Comparison of ENCODE assay signal across 1 cellular context in the genomic region with DNA sequence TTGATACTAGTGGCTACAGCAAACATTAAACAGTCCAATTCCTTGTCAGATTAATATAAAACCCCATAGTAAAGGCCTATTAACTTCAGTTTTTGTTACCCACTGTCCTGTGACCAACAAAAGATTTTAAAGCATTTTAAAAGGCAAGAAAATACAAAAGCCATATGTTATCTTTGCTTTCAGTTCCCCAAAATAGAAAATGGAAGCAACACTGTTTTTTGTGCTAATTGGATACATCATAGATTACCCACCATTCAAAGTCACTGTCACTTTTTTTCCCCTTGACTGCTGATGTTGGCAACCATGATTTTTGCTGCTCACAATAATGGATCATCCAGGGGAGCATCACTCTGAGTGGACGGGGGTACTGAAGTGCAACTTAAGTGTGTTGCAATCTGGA.
A peak's percentile ranks its signal among the peaks of the same experiment; 100 is the strongest.
TF ChIP-seq lines count a peak whose summit lies in the region.

No MANE protein-coding gene starts in this region.

TF ChIP-seq in GM12878, 131 proteins besides CTCF, POLR2A, EP300 and RAD21 (continued from another document and continues in another):
- TF ChIP-seq, protein P1, sequence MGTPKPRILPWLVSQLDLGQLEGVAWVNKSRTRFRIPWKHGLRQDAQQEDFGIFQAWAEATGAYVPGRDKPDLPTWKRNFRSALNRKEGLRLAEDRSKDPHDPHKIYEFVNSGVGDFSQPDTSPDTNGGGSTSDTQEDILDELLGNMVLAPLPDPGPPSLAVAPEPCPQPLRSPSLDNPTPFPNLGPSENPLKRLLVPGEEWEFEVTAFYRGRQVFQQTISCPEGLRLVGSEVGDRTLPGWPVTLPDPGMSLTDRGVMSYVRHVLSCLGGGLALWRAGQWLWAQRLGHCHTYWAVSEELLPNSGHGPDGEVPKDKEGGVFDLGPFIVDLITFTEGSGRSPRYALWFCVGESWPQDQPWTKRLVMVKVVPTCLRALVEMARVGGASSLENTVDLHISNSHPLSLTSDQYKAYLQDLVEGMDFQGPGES (IDR thresholded peaks at IDR 0.05), result no peak
- TF ChIP-seq LARP7 (IDR thresholded peaks at IDR 0.05), result no peak
- no peak for TF ChIP-seq GATAD2B (conservative IDR thresholded peaks at IDR 0.05; ENCODE audit: low read depth)
- TF ChIP-seq MYC (IDR thresholded peaks at IDR 0.05; ENCODE audit: insufficient read depth, insufficient read length, insufficient replicate concordance, low read length, severe bottlenecking), result no peak
- TF ChIP-seq SUPT20H (IDR thresholded peaks at IDR 0.05; ENCODE audit: borderline replicate concordance, control insufficient read depth, low read depth, low read length), result no peak
- TF ChIP-seq, protein P2, sequence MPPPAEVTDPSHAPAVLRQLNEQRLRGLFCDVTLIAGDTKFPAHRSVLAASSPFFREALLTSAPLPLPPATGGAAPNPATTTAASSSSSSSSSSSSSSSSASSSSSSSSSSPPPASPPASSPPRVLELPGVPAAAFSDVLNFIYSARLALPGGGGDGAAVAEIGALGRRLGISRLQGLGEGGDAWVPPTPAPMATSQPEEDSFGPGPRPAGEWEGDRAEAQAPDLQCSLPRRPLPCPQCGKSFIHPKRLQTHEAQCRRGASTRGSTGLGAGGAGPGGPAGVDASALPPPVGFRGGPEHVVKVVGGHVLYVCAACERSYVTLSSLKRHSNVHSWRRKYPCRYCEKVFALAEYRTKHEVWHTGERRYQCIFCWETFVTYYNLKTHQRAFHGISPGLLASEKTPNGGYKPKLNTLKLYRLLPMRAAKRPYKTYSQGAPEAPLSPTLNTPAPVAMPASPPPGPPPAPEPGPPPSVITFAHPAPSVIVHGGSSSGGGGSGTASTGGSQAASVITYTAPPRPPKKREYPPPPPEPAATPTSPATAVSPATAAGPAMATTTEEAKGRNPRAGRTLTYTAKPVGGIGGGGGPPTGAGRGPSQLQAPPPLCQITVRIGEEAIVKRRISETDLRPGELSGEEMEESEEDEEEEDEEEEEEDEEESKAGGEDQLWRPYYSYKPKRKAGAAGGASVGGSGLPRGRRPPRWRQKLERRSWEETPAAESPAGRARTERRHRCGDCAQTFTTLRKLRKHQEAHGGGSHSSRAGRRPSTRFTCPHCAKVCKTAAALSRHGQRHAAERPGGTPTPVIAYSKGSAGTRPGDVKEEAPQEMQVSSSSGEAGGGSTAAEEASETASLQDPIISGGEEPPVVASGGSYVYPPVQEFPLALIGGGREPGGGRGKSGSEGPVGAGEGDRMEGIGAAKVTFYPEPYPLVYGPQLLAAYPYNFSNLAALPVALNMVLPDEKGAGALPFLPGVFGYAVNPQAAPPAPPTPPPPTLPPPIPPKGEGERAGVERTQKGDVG (CRISPR knock-in tag; IDR thresholded peaks at IDR 0.05), result no peak
- TF ChIP-seq TCF3 (IDR thresholded peaks at IDR 0.05; ENCODE audit: borderline replicate concordance, insufficient read depth, low read depth, low read length), result no peak
- 0 out of 2 replicates have a peak, but pooled peaks have one; percentile 27 for TF ChIP-seq IKZF1 (conservative IDR thresholded peaks at IDR 0.05)
- TF ChIP-seq JUNB (IDR thresholded peaks at IDR 0.05), result no peak
- TF ChIP-seq FOXM1 (IDR thresholded peaks at IDR 0.05; ENCODE audit: low read depth, low read length), result no peak
- no peak for TF ChIP-seq GABPA (IDR thresholded peaks at IDR 0.05; ENCODE audit: low read depth)
- no peak for TF ChIP-seq BMI1 (IDR thresholded peaks at IDR 0.05; ENCODE audit: borderline replicate concordance)
- TF ChIP-seq STAT3 (IDR thresholded peaks at IDR 0.05; ENCODE audit: low read depth, low read length), result no peak
- TF ChIP-seq BACH1 (IDR thresholded peaks at IDR 0.05; ENCODE audit: borderline replicate concordance), result no peak
- peak; percentile 78 for TF ChIP-seq SPI1 (IDR thresholded peaks at IDR 0.05; ENCODE audit: borderline replicate concordance, insufficient read depth, low read depth, low read length)
- no peak for TF ChIP-seq CREB1 (IDR thresholded peaks at IDR 0.05; ENCODE audit: low read depth)
- no peak for TF ChIP-seq SRF (IDR thresholded peaks at IDR 0.05; ENCODE audit: low read depth in 2 of 2, low read length in 2 of 2)
- peak; percentile 90 for TF ChIP-seq MTA2 (IDR thresholded peaks at IDR 0.05; ENCODE audit: low read depth)
- no peak for TF ChIP-seq SREBF1 (IDR thresholded peaks at IDR 0.05; ENCODE audit: low read length)
- TF ChIP-seq HDAC2 (IDR thresholded peaks at IDR 0.05), result no peak
- TF ChIP-seq ZBED1 (IDR thresholded peaks at IDR 0.05; ENCODE audit: borderline replicate concordance), result no peak
- 0 out of 2 replicates have a peak, but pooled peaks have one; percentile 35 for TF ChIP-seq DPF2 (IDR thresholded peaks at IDR 0.05)
- peak; percentile 61; the same call in 1 of the 2 replicates for TF ChIP-seq ATF7 (IDR thresholded peaks at IDR 0.05; ENCODE audit: low read depth)
- TF ChIP-seq, protein P3, sequence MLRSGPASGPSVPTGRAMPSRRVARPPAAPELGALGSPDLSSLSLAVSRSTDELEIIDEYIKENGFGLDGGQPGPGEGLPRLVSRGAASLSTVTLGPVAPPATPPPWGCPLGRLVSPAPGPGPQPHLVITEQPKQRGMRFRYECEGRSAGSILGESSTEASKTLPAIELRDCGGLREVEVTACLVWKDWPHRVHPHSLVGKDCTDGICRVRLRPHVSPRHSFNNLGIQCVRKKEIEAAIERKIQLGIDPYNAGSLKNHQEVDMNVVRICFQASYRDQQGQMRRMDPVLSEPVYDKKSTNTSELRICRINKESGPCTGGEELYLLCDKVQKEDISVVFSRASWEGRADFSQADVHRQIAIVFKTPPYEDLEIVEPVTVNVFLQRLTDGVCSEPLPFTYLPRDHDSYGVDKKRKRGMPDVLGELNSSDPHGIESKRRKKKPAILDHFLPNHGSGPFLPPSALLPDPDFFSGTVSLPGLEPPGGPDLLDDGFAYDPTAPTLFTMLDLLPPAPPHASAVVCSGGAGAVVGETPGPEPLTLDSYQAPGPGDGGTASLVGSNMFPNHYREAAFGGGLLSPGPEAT (IDR thresholded peaks at IDR 0.05; ENCODE audit: low read depth), result no peak
- no peak for TF ChIP-seq NR2C1 (IDR thresholded peaks at IDR 0.05)
- TF ChIP-seq, protein P4, sequence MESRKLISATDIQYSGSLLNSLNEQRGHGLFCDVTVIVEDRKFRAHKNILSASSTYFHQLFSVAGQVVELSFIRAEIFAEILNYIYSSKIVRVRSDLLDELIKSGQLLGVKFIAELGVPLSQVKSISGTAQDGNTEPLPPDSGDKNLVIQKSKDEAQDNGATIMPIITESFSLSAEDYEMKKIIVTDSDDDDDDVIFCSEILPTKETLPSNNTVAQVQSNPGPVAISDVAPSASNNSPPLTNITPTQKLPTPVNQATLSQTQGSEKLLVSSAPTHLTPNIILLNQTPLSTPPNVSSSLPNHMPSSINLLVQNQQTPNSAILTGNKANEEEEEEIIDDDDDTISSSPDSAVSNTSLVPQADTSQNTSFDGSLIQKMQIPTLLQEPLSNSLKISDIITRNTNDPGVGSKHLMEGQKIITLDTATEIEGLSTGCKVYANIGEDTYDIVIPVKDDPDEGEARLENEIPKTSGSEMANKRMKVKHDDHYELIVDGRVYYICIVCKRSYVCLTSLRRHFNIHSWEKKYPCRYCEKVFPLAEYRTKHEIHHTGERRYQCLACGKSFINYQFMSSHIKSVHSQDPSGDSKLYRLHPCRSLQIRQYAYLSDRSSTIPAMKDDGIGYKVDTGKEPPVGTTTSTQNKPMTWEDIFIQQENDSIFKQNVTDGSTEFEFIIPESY (IDR thresholded peaks at IDR 0.05), result no peak
- TF ChIP-seq, protein P5, sequence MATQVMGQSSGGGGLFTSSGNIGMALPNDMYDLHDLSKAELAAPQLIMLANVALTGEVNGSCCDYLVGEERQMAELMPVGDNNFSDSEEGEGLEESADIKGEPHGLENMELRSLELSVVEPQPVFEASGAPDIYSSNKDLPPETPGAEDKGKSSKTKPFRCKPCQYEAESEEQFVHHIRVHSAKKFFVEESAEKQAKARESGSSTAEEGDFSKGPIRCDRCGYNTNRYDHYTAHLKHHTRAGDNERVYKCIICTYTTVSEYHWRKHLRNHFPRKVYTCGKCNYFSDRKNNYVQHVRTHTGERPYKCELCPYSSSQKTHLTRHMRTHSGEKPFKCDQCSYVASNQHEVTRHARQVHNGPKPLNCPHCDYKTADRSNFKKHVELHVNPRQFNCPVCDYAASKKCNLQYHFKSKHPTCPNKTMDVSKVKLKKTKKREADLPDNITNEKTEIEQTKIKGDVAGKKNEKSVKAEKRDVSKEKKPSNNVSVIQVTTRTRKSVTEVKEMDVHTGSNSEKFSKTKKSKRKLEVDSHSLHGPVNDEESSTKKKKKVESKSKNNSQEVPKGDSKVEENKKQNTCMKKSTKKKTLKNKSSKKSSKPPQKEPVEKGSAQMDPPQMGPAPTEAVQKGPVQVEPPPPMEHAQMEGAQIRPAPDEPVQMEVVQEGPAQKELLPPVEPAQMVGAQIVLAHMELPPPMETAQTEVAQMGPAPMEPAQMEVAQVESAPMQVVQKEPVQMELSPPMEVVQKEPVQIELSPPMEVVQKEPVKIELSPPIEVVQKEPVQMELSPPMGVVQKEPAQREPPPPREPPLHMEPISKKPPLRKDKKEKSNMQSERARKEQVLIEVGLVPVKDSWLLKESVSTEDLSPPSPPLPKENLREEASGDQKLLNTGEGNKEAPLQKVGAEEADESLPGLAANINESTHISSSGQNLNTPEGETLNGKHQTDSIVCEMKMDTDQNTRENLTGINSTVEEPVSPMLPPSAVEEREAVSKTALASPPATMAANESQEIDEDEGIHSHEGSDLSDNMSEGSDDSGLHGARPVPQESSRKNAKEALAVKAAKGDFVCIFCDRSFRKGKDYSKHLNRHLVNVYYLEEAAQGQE (IDR thresholded peaks at IDR 0.05; ENCODE audit: low read depth, low read length), result no peak
- TF ChIP-seq, protein P6, sequence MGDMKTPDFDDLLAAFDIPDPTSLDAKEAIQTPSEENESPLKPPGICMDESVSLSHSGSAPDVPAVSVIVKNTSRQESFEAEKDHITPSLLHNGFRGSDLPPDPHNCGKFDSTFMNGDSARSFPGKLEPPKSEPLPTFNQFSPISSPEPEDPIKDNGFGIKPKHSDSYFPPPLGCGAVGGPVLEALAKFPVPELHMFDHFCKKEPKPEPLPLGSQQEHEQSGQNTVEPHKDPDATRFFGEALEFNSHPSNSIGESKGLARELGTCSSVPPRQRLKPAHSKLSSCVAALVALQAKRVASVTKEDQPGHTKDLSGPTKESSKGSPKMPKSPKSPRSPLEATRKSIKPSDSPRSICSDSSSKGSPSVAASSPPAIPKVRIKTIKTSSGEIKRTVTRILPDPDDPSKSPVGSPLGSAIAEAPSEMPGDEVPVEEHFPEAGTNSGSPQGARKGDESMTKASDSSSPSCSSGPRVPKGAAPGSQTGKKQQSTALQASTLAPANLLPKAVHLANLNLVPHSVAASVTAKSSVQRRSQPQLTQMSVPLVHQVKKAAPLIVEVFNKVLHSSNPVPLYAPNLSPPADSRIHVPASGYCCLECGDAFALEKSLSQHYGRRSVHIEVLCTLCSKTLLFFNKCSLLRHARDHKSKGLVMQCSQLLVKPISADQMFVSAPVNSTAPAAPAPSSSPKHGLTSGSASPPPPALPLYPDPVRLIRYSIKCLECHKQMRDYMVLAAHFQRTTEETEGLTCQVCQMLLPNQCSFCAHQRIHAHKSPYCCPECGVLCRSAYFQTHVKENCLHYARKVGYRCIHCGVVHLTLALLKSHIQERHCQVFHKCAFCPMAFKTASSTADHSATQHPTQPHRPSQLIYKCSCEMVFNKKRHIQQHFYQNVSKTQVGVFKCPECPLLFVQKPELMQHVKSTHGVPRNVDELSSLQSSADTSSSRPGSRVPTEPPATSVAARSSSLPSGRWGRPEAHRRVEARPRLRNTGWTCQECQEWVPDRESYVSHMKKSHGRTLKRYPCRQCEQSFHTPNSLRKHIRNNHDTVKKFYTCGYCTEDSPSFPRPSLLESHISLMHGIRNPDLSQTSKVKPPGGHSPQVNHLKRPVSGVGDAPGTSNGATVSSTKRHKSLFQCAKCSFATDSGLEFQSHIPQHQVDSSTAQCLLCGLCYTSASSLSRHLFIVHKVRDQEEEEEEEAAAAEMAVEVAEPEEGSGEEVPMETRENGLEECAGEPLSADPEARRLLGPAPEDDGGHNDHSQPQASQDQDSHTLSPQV (IDR thresholded peaks at IDR 0.05), result 0 out of 2 replicates have a peak, but pooled peaks have one; percentile 58
- no peak for TF ChIP-seq EED (IDR thresholded peaks at IDR 0.05; ENCODE audit: low read depth)
- TF ChIP-seq TCF12 (IDR thresholded peaks at IDR 0.05; ENCODE audit: low read depth, low read length), result no peak
- TF ChIP-seq, protein P7, sequence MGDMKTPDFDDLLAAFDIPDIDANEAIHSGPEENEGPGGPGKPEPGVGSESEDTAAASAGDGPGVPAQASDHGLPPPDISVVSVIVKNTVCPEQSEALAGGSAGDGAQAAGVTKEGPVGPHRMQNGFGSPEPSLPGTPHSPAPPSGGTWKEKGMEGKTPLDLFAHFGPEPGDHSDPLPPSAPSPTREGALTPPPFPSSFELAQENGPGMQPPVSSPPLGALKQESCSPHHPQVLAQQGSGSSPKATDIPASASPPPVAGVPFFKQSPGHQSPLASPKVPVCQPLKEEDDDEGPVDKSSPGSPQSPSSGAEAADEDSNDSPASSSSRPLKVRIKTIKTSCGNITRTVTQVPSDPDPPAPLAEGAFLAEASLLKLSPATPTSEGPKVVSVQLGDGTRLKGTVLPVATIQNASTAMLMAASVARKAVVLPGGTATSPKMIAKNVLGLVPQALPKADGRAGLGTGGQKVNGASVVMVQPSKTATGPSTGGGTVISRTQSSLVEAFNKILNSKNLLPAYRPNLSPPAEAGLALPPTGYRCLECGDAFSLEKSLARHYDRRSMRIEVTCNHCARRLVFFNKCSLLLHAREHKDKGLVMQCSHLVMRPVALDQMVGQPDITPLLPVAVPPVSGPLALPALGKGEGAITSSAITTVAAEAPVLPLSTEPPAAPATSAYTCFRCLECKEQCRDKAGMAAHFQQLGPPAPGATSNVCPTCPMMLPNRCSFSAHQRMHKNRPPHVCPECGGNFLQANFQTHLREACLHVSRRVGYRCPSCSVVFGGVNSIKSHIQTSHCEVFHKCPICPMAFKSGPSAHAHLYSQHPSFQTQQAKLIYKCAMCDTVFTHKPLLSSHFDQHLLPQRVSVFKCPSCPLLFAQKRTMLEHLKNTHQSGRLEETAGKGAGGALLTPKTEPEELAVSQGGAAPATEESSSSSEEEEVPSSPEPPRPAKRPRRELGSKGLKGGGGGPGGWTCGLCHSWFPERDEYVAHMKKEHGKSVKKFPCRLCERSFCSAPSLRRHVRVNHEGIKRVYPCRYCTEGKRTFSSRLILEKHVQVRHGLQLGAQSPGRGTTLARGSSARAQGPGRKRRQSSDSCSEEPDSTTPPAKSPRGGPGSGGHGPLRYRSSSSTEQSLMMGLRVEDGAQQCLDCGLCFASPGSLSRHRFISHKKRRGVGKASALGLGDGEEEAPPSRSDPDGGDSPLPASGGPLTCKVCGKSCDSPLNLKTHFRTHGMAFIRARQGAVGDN (IDR thresholded peaks at IDR 0.05), result peak; percentile 83
- TF ChIP-seq FOS (IDR thresholded peaks at IDR 0.05; ENCODE audit: borderline replicate concordance, extremely low read depth, insufficient read length), result no peak
